In the genomic region with DNA sequence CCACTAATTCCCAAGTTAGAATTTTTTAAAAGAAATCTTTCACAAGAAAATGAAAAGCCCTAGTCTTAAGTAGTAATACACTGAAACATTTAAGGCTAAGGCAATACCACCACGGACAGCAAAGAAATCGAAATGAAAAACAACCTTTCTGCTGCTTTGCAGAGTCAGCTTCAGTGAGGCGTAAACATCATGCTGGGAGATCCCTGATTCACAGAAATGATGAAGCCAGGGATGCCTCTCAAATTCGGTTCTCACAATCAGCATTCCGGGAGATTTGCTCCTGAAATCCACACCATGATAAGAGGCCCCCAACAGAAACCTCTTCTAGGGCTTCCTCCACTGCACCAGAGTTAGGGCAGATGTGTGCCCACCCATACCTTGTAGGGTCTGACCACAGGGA, we compare ENCODE assay signal across 17 cellular contexts. TPM values are rescaled to one million over a fixed set of nuclear protein-coding genes. Genes with fewer than 3 reads are reported as not detected.
A peak's percentile ranks its signal among the peaks of the same experiment; 100 is the strongest.
DNase-seq lines count a peak whose midpoint lies in the region; ATAC-seq and TF ChIP-seq lines count a peak whose summit lies in the region.
"Had no signal": no experiment of that assay in that cellular context is flagged by ENCODE, and none has a peak within 500 bp of the region (broad histone marks: within the 10 kb centered on the region; RNA-seq: fewer than 3 reads in every experiment).

No MANE protein-coding gene starts in this region.

- H3K79me2 ChIP-seq in neural progenitor cell (ENCODE audit: low read depth), result peaks cover 36% of the 10 kb centered on the region

- intact Hi-C loops in uterus (cut with DNase I; ENCODE audit: low total_unique reads), result no loop called here

- H3K9ac ChIP-seq in neural progenitor cell, result no peak overlapping the region

- no peaks in the 10 kb centered on the region for H3K27me3 Mint-ChIP-seq in activated naive CD8-positive, alpha-beta T cell treated with anti-CD3 and anti-CD28 coated beads, Interleukin-2, amount 10 ng/mL, durations not matched to agents 7 days and 5 days
- H3K27me3 Mint-ChIP-seq in activated naive CD8-positive, alpha-beta T cell treated with anti-CD3 and anti-CD28 coated beads for 36 hours, result no peaks in the 10 kb centered on the region
- H3K27me3 Mint-ChIP-seq in neural progenitor cell (ENCODE audit: insufficient read depth, low read depth), result peaks cover 3% of the 10 kb centered on the region
- H3K27me3 Mint-ChIP-seq: activated CD4-positive, alpha-beta memory T cell treated with anti-CD3 and anti-CD28 coated beads, Interleukin-2, amount 10 ng/mL, durations not matched to agents 7 days and 5 days; CD8-positive, alpha-beta memory T cell; central memory CD8-positive, alpha-beta T cell had no signal

- peak overlapping the region; percentile 33 for H3K4me2 ChIP-seq in neural progenitor cell

- H2AFZ ChIP-seq in neural progenitor cell (replicated peaks), result no peak overlapping the region

- H3K36me3 ChIP-seq in neural progenitor cell (no peaks in the 10 kb centered on the region), uterus (no peaks in the 10 kb centered on the region)

- H3K4me1 Mint-ChIP-seq in activated naive CD8-positive, alpha-beta T cell treated with anti-CD3 and anti-CD28 coated beads, Interleukin-2, amount 10 ng/mL, durations not matched to agents 7 days and 5 days, result peaks cover 52% of the 10 kb centered on the region
- peaks cover 53% of the 10 kb centered on the region for H3K4me1 Mint-ChIP-seq in activated naive CD8-positive, alpha-beta T cell treated with anti-CD3 and anti-CD28 coated beads for 36 hours
- peaks cover 30% of the 10 kb centered on the region for H3K4me1 Mint-ChIP-seq in neural progenitor cell

- H3K27ac ChIP-seq in coronary artery (peak overlapping the region in 1 of 2 donors; percentile 40), neural progenitor cell (no peak overlapping the region), uterus (peak overlapping the region; percentile 34 to 50)

- peaks cover 4% of the 10 kb centered on the region for H3K9me3 Mint-ChIP-seq in activated naive CD8-positive, alpha-beta T cell treated with anti-CD3 and anti-CD28 coated beads, Interleukin-2, amount 10 ng/mL, durations not matched to agents 7 days and 5 days
- H3K9me3 Mint-ChIP-seq in activated naive CD8-positive, alpha-beta T cell treated with anti-CD3 and anti-CD28 coated beads for 36 hours, result peaks cover 2% of the 10 kb centered on the region
- peaks cover 10% of the 10 kb centered on the region for H3K9me3 Mint-ChIP-seq in neural progenitor cell
- H3K9me3 Mint-ChIP-seq: central memory CD8-positive, alpha-beta T cell had no signal

- peak overlapping the region; percentile 30 for H3K27ac Mint-ChIP-seq in activated naive CD8-positive, alpha-beta T cell treated with anti-CD3 and anti-CD28 coated beads, Interleukin-2, amount 10 ng/mL, durations not matched to agents 7 days and 5 days
- no peak overlapping the region for H3K27ac Mint-ChIP-seq in activated naive CD8-positive, alpha-beta T cell treated with anti-CD3 and anti-CD28 coated beads for 36 hours
- peak overlapping the region; percentile 64 for H3K27ac Mint-ChIP-seq in neural progenitor cell

- peaks cover 30% of the 10 kb centered on the region for H3K36me3 Mint-ChIP-seq in activated naive CD8-positive, alpha-beta T cell treated with anti-CD3 and anti-CD28 coated beads, Interleukin-2, amount 10 ng/mL, durations not matched to agents 7 days and 5 days
- peaks cover 24% of the 10 kb centered on the region for H3K36me3 Mint-ChIP-seq in activated naive CD8-positive, alpha-beta T cell treated with anti-CD3 and anti-CD28 coated beads for 36 hours
- peaks cover 27% of the 10 kb centered on the region for H3K36me3 Mint-ChIP-seq in neural progenitor cell

- peaks cover 19% of the 10 kb centered on the region for H3K4me1 ChIP-seq in neural progenitor cell
- peaks cover 0 to 13% of the 10 kb centered on the region in 2 donors for H3K4me1 ChIP-seq in uterus

- TF ChIP-seq CTCF in coronary artery (IDR thresholded peaks at IDR 0.05) (no peak), neural progenitor cell (IDR thresholded peaks at IDR 0.05) (no peak), uterus (IDR thresholded peaks at IDR 0.05) (no peak)

- H4K20me1 ChIP-seq in neural progenitor cell (ENCODE audit: low read depth), result peaks cover 31% of the 10 kb centered on the region

- H3K4me3 ChIP-seq in coronary artery (peak overlapping the region; percentile 28), neural progenitor cell (no peak overlapping the region), uterus (no peak overlapping the region)
- H3K4me3 ChIP-seq: mucosa of descending colon had no signal

- no peak for DNase-seq in activated naive CD8-positive, alpha-beta T cell treated with anti-CD3 and anti-CD28 coated beads, Interleukin-2, amount 10 ng/mL, durations not matched to agents 7 days and 5 days
- no peak for DNase-seq in activated naive CD8-positive, alpha-beta T cell treated with anti-CD3 and anti-CD28 coated beads for 36 hours
- DNase-seq in coronary artery (ENCODE audit: low spot score) (no peak), neural progenitor cell (ENCODE audit: low spot score) (peak; percentile 70), uterus (peak in 1 of 2 donors; percentile 11), NCI-H524 (lab: John Stamatoyannopoulos, UW) (no peak), HPDE6-E6E7 (ENCODE audit: extremely low spot score) (no peak)
- DNase-seq: 8988T; activated CD4-positive, alpha-beta memory T cell treated with anti-CD3 and anti-CD28 coated beads, Interleukin-2, amount 10 ng/mL, durations not matched to agents 7 days and 5 days; CD8-positive, alpha-beta memory T cell; Kasumi-1; mucosa of descending colon; NCI-H1930; NCI-H748 treated with DMSO at 0.1 percent for 48 hours had no signal

- no peak for ATAC-seq in activated naive CD8-positive, alpha-beta T cell treated with anti-CD3 and anti-CD28 coated beads, Interleukin-2, amount 10 ng/mL, durations not matched to agents 7 days and 5 days (ENCODE audit: low read depth)
- no peak for ATAC-seq in HG02642 (IDR thresholded peaks at IDR 0.05; ENCODE audit: poor library complexity, unreplicated experiment)
- ATAC-seq: mucosa of descending colon had no signal

- H3F3A ChIP-seq in neural progenitor cell (ENCODE audit: low read depth), result no peaks in the 10 kb centered on the region

- no peak for TF ChIP-seq POLR2A in uterus (IDR thresholded peaks at IDR 0.05)

- H3K27me3 ChIP-seq in neural progenitor cell (no peaks in the 10 kb centered on the region), uterus (no peaks in the 10 kb centered on the region)

- POLR2A ChIA-PET in activated naive CD8-positive, alpha-beta T cell treated with anti-CD3 and anti-CD28 coated beads, Interleukin-2, amount 10 ng/mL, durations not matched to agents 7 days and 5 days (lab: Charles Lee), result no interaction called here

- H3K9me3 ChIP-seq in neural progenitor cell (ENCODE audit: low read depth), result no peaks in the 10 kb centered on the region
- H3K9me3 ChIP-seq in uterus, result no peaks in the 10 kb centered on the region
- H3K9me3 ChIP-seq: mucosa of descending colon had no signal

- H3K4me3 Mint-ChIP-seq in activated naive CD8-positive, alpha-beta T cell treated with anti-CD3 and anti-CD28 coated beads, Interleukin-2, amount 10 ng/mL, durations not matched to agents 7 days and 5 days, result no peak overlapping the region
- no peak overlapping the region for H3K4me3 Mint-ChIP-seq in activated naive CD8-positive, alpha-beta T cell treated with anti-CD3 and anti-CD28 coated beads for 36 hours
- H3K4me3 Mint-ChIP-seq in neural progenitor cell, result peak overlapping the region; percentile 64
- H3K4me3 Mint-ChIP-seq: central memory CD8-positive, alpha-beta T cell had no signal

RNA-seq across cellular contexts. Expression of a gene that starts 18.6 kb away (rescaled TPM):
- 10 to 100 TPM; 48.0 to 51.0 TPM for total RNA-seq in activated naive CD8-positive, alpha-beta T cell treated with anti-CD3 and anti-CD28 coated beads, Interleukin-2, amount 10 ng/mL, durations not matched to agents 7 days and 5 days
- 10 to 100 TPM; 24.0 to 26.5 TPM for total RNA-seq in activated naive CD8-positive, alpha-beta T cell treated with anti-CD3 and anti-CD28 coated beads for 36 hours
- 18.2 and 35.2 TPM in 2 replicates for total RNA-seq in neural progenitor cell (ENCODE audit: low replicate concordance)
- 100 to 1,000 TPM in 2 of 4 donors, 10 to 100 TPM in 2; 13.2 to 172 (median 96.9) TPM for total RNA-seq in uterus

RNA-seq across cellular contexts. Expression of a gene that starts 36.3 kb away (rescaled TPM):
- not detected for total RNA-seq in activated naive CD8-positive, alpha-beta T cell treated with anti-CD3 and anti-CD28 coated beads, Interleukin-2, amount 10 ng/mL, durations not matched to agents 7 days and 5 days
- not detected for total RNA-seq in activated naive CD8-positive, alpha-beta T cell treated with anti-CD3 and anti-CD28 coated beads for 36 hours
- total RNA-seq in neural progenitor cell (ENCODE audit: low replicate concordance), result not detected in 2 replicates
- total RNA-seq in uterus, result not detected
- total RNA-seq: activated CD4-positive, alpha-beta memory T cell treated with anti-CD3 and anti-CD28 coated beads, Interleukin-2, amount 10 ng/mL, durations not matched to agents 7 days and 5 days; CD8-positive, alpha-beta memory T cell; H4; mucosa of descending colon had no signal
